Comparison of ENCODE assay signal across 15 cellular contexts in the genomic region with DNA sequence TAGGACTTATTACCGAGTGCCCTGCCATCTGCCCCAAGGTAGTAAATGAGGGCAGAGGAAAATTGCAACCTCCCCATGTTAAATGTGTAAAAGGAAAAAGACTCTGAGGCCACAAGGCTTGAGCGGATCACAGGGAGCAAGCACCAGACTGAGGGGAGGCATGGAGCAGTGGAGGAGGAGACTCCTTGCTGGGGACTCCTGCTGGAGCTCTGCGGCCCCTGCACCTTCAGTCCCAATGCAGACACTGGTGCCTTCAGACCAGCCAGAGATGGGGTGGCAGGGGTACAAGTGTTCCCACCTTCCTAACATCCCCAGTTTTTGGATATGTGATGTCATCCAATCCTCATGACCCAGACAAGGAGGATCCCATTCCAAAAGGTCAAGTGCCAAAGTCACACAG.
A peak's percentile ranks its signal among the peaks of the same experiment; 100 is the strongest.
DNase-seq lines count a peak whose midpoint lies in the region; ATAC-seq and TF ChIP-seq lines count a peak whose summit lies in the region.
"Had no signal": no experiment of that assay in that cellular context is flagged by ENCODE, and none has a peak within 500 bp of the region (broad histone marks: within the 10 kb centered on the region; RNA-seq: fewer than 3 reads in every experiment).

No MANE protein-coding gene starts in this region.

- H2BK15ac ChIP-seq in mesendoderm (replicated peaks; ENCODE audit: low read depth) = no peak overlapping the region

- no peaks in the 10 kb centered on the region for H3K36me3 ChIP-seq in HCT116 (ENCODE audit: control insufficient read depth in 1 of 2, insufficient read depth in 2 of 2, low read length in 2 of 2)
- H3K36me3 ChIP-seq in mesendoderm (ENCODE audit: control insufficient read depth, insufficient read depth, low read length) = no peaks in the 10 kb centered on the region
- no peaks in the 10 kb centered on the region for H3K36me3 ChIP-seq in sigmoid colon
- H3K36me3 ChIP-seq: thoracic aorta had no signal

- no peak overlapping the region for H2BK5ac ChIP-seq in mesendoderm (ENCODE audit: low read length)

- RAD21 ChIA-PET in HCT116 (lab: Charles Lee; ENCODE audit: low non-redundant PET in 1 of 2, low total read pairs in 2 of 2, uncharacterized antibody in 2 of 2, unreplicated experiment in 2 of 2) = no interaction called here

- intact Hi-C loops in HCT116 (cut with micrococcal nuclease) = loop anchor here (5.0 to 10.0 kb wide), 3 partner anchors 131 to 489 kb away; no protein-coding TSS in a partner anchor
- intact Hi-C loops in sigmoid colon (cut with DNase I) = loop anchor here (10.0 kb wide), 2 partner anchors 128 to 472 kb away; no protein-coding TSS in a partner anchor

- H3K9me2 ChIP-seq in HCT116 (ENCODE audit: insufficient read depth) = no peaks in the 10 kb centered on the region

- H4K8ac ChIP-seq in mesendoderm (ENCODE audit: low read depth, low read length) = no peak overlapping the region

- no peak overlapping the region for H2BK120ac ChIP-seq in mesendoderm (ENCODE audit: low read depth, low read length)

- H3K79me2 ChIP-seq in HCT116 (ENCODE audit: insufficient read depth, low read length) = no peaks in the 10 kb centered on the region
- no peaks in the 10 kb centered on the region for H3K79me2 ChIP-seq in mesendoderm (ENCODE audit: control insufficient read depth, insufficient read depth, low read length)

- TF ChIP-seq CTCF in AG10803 (conservative IDR thresholded peaks at IDR 0.05; ENCODE audit: low read length) (peak; percentile 21; the same call in 1 of the 2 replicates), HCT116 (IDR thresholded peaks at IDR 0.05 in 2 of 3, conservative IDR thresholded peaks at IDR 0.05 in 1 of 3; ENCODE audit: borderline replicate concordance in 1 of 3, insufficient read depth in 1 of 3, low read depth in 2 of 3, low read length in 2 of 3) (peak in 2 of 3 experiments; percentile 21 to 35; a peak in 2 of 6 replicates), cardiac fibroblast (IDR thresholded peaks at IDR 0.05; ENCODE audit: low read depth, low read length) (peak; percentile 17), sigmoid colon (IDR thresholded peaks at IDR 0.05) (no peak)

- H3K56ac ChIP-seq in mesendoderm (ENCODE audit: low read length) = no peak overlapping the region

- TF ChIP-seq POLR2A in HCT116 (IDR thresholded peaks at IDR 0.05; ENCODE audit: borderline replicate concordance, extremely low read depth, insufficient read depth, insufficient read length) (no peak), sigmoid colon (IDR thresholded peaks at IDR 0.05) (no peak)

- DNase-seq in AG10803 (ENCODE audit: low read depth) (no peak), HCT116 (ENCODE audit: low read depth, low spot score) (no peak), cardiac fibroblast (ENCODE audit: low read depth in 2 of 2) (peak in 1 of 2 donors; percentile 18), mesendoderm (peak; percentile 53), sigmoid colon (no peak), cerebellar cortex (ENCODE audit: low spot score) (no peak), C1 segment of cervical spinal cord (lab: John Stamatoyannopoulos, UW) (no peak), activated gamma-delta T cell (lab: John Stamatoyannopoulos, UW) (no peak)
- DNase-seq: activated naive CD4-positive, alpha-beta T cell treated with anti-CD3 and anti-CD28 coated beads, Interleukin-2, amount 10 ng/mL, durations not matched to agents 7 days and 5 days; effector memory CD4-positive, alpha-beta T cell; islet precursor cell; NCI-H1048; NCI-H2171 treated with DMSO at 0.1 percent for 48 hours had no signal

- no peak overlapping the region for H4K5ac ChIP-seq in mesendoderm (ENCODE audit: low read length)

- peaks cover 4 to 8% of the 10 kb centered on the region in 2 experiments; a peak in 3 of 4 replicates for H3K4me1 ChIP-seq in HCT116 (ENCODE audit: control insufficient read depth in 1 of 2, insufficient read depth in 2 of 2, low read length in 2 of 2)
- no peaks in the 10 kb centered on the region for H3K4me1 ChIP-seq in mesendoderm (ENCODE audit: control insufficient read depth, low read depth, low read length)
- peaks cover 0 to 7% (median 0%) of the 10 kb centered on the region in 4 donors for H3K4me1 ChIP-seq in sigmoid colon

- no peak for ATAC-seq in HCT116

- H4K20me1 ChIP-seq in HCT116 (ENCODE audit: insufficient read depth) = no peaks in the 10 kb centered on the region

- no peak overlapping the region for H2AK5ac ChIP-seq in mesendoderm (ENCODE audit: low read length)

- H3K18ac ChIP-seq in mesendoderm (ENCODE audit: low read length) = no peak overlapping the region

- H3K27ac ChIP-seq in HCT116 (ENCODE audit: low read depth, low read length) (no peak overlapping the region), mesendoderm (ENCODE audit: low read depth, low read length) (no peak overlapping the region), sigmoid colon (no peak overlapping the region)
- H3K27ac ChIP-seq: SK-N-MC, thoracic aorta had no signal

- no peak for TF ChIP-seq RAD21 in HCT116 (IDR thresholded peaks at IDR 0.05; ENCODE audit: low read depth)

- no peaks in the 10 kb centered on the region for H3K79me1 ChIP-seq in mesendoderm (ENCODE audit: low read length)

- H3K4me2 ChIP-seq in HCT116 (ENCODE audit: low read length) (no peak overlapping the region), mesendoderm (ENCODE audit: low read length) (no peak overlapping the region)

- H2AFZ ChIP-seq in HCT116 (ENCODE audit: low read depth, low read length, poor library complexity, severe bottlenecking) = no peak overlapping the region

- CTCF ChIA-PET in HCT116 (lab: Charles Lee) = interaction anchor here (0.9 to 1.4 kb wide), 2 partner anchors 324 to 327 kb away, joined by 3 to 7 read pairs; no protein-coding TSS in a partner anchor

- H3K9me3 ChIP-seq in HCT116 (ENCODE audit: control insufficient read depth in 1 of 2, insufficient read depth in 1 of 2, low read depth in 1 of 2, low read length in 2 of 2) = no peaks in the 10 kb centered on the region
- no peaks in the 10 kb centered on the region for H3K9me3 ChIP-seq in sigmoid colon
- H3K9me3 ChIP-seq: thoracic aorta had no signal

- no TSS peak for BruUV-seq in HCT116 (replicated peaks; lab: Mats Ljungman, UMichigan)

- no peak overlapping the region for H3K4me3 ChIP-seq in AG10803 (ENCODE audit: low read length)
- no peak overlapping the region for H3K4me3 ChIP-seq in HCT116 (replicated peaks in 1 of 2; ENCODE audit: low read depth in 1 of 2, low read length in 2 of 2)
- no peak overlapping the region for H3K4me3 ChIP-seq in cardiac fibroblast (replicated peaks in 1 of 2; ENCODE audit: low read depth in 2 of 2, low read length in 2 of 2)
- H3K4me3 ChIP-seq in mesendoderm (ENCODE audit: low read length) = no peak overlapping the region
- H3K4me3 ChIP-seq in sigmoid colon = no peak overlapping the region
- H3K4me3 ChIP-seq: SK-N-MC, thoracic aorta had no signal

- WGBS in mesendoderm (ENCODE audit: extremely low coverage, insufficient coverage, low lambda C conversion rate) = no CpG with 5 or more reads among the region's 3 CpGs
- 92 to 98% methylated on average over 3 of the region's 3 CpGs for WGBS in sigmoid colon, 2 donors

- no peak overlapping the region for H3K4ac ChIP-seq in mesendoderm (ENCODE audit: low read depth, low read length)

- TF ChIP-seq EP300 in sigmoid colon (IDR thresholded peaks at IDR 0.05) = no peak

- H3K23ac ChIP-seq in mesendoderm (ENCODE audit: low read length) = no peak overlapping the region

- no peaks in the 10 kb centered on the region for H3K27me3 ChIP-seq in HCT116 (ENCODE audit: insufficient read depth, low read length)
- no peaks in the 10 kb centered on the region for H3K27me3 ChIP-seq in mesendoderm (ENCODE audit: insufficient read depth, low read length, poor library complexity)
- H3K27me3 ChIP-seq in sigmoid colon = no peaks in the 10 kb centered on the region

- POLR2A ChIA-PET in HCT116 (lab: Charles Lee) = no interaction called here

- no peak overlapping the region for H3K9ac ChIP-seq in HCT116 (ENCODE audit: low read length)
- H3K9ac ChIP-seq in mesendoderm (ENCODE audit: low read length) = no peak overlapping the region

TF ChIP-seq in HCT116, 20 proteins besides CTCF, POLR2A, EP300 and RAD21 (continues in another document):
- TF ChIP-seq SIN3A (IDR thresholded peaks at IDR 0.05; ENCODE audit: low read depth) (no peak), EGR1 (IDR thresholded peaks at IDR 0.05; ENCODE audit: low read depth) (no peak), ZFX (IDR thresholded peaks at IDR 0.05) (no peak), SRF (IDR thresholded peaks at IDR 0.05; ENCODE audit: low read depth) (no peak), EZH2phosphoT487 (IDR thresholded peaks at IDR 0.05; ENCODE audit: borderline replicate concordance) (no peak), ZNF274 (IDR thresholded peaks at IDR 0.05; ENCODE audit: low read depth, low read length) (no peak), YY1 (IDR thresholded peaks at IDR 0.05; ENCODE audit: extremely low read depth, insufficient replicate concordance, low read depth, low read length) (no peak)
- TF ChIP-seq, protein P1, sequence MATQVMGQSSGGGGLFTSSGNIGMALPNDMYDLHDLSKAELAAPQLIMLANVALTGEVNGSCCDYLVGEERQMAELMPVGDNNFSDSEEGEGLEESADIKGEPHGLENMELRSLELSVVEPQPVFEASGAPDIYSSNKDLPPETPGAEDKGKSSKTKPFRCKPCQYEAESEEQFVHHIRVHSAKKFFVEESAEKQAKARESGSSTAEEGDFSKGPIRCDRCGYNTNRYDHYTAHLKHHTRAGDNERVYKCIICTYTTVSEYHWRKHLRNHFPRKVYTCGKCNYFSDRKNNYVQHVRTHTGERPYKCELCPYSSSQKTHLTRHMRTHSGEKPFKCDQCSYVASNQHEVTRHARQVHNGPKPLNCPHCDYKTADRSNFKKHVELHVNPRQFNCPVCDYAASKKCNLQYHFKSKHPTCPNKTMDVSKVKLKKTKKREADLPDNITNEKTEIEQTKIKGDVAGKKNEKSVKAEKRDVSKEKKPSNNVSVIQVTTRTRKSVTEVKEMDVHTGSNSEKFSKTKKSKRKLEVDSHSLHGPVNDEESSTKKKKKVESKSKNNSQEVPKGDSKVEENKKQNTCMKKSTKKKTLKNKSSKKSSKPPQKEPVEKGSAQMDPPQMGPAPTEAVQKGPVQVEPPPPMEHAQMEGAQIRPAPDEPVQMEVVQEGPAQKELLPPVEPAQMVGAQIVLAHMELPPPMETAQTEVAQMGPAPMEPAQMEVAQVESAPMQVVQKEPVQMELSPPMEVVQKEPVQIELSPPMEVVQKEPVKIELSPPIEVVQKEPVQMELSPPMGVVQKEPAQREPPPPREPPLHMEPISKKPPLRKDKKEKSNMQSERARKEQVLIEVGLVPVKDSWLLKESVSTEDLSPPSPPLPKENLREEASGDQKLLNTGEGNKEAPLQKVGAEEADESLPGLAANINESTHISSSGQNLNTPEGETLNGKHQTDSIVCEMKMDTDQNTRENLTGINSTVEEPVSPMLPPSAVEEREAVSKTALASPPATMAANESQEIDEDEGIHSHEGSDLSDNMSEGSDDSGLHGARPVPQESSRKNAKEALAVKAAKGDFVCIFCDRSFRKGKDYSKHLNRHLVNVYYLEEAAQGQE (IDR thresholded peaks at IDR 0.05; ENCODE audit: low read depth) = no peak
- TF ChIP-seq, protein P2, sequence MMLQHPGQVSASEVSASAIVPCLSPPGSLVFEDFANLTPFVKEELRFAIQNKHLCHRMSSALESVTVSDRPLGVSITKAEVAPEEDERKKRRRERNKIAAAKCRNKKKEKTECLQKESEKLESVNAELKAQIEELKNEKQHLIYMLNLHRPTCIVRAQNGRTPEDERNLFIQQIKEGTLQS (IDR thresholded peaks at IDR 0.05) = no peak

Comparison
In these comparisons a context has a peak if more than half of its experiments do, and no peak if none do; other contexts are left out.
1. CTCF ChIP-seq: peak in AG10803 (single experiment), HCT116 (2 of 3) and cardiac fibroblast (single experiment); none in sigmoid colon (0 of 4).